Comparison of ENCODE assay signal across 21 cellular contexts in genomic region chr17:76422406-76422805, GRCh38. TPM values are rescaled to one million over a fixed set of nuclear protein-coding genes. Genes with fewer than 3 reads are reported as not detected.
DNase-seq lines count a peak whose midpoint lies in the region; ATAC-seq and TF ChIP-seq lines count a peak whose summit lies in the region.
"Had no signal": no experiment of that assay in that cellular context is flagged by ENCODE, and none has a peak within 500 bp of the region (broad histone marks: within the 10 kb centered on the region; RNA-seq: fewer than 3 reads in every experiment).

No MANE protein-coding gene starts in this region.

- no peak overlapping the region for H4K5ac ChIP-seq in H9 (ENCODE audit: insufficient read length, low read depth, low read length)

- no peak overlapping the region for H3K18ac ChIP-seq in H9 (ENCODE audit: insufficient read length, low read depth, low read length)

- H2BK12ac ChIP-seq in H9 (ENCODE audit: insufficient read length, low read depth, low read length), result no peak overlapping the region

- H3K23ac ChIP-seq in H9 (ENCODE audit: insufficient read length, low read depth, low read length), result no peak overlapping the region

- no peak overlapping the region for H2BK15ac ChIP-seq in H9 (ENCODE audit: low read depth, low read length)

- no peak overlapping the region for H2AK5ac ChIP-seq in H9 (ENCODE audit: insufficient read length, low read length)

- no peak overlapping the region for H4K91ac ChIP-seq in H9 (ENCODE audit: insufficient read length, low read depth, low read length)

- ATAC-seq in T-helper 17 cell, result no peak
- no peak for ATAC-seq in naive B cell (ENCODE audit: low read depth in 2 of 2)
- no peak for ATAC-seq in HG03139 (IDR thresholded peaks at IDR 0.05; ENCODE audit: unreplicated experiment)
- no peak for ATAC-seq in GM19351 (IDR thresholded peaks at IDR 0.05; ENCODE audit: unreplicated experiment)

- no peak overlapping the region for H3K9ac ChIP-seq in BLaER1 treated with 17β-estradiol and CSF1 and Interleukin-3, amounts not matched to agents 10 nM and 100 nM
- no peak overlapping the region for H3K9ac ChIP-seq in H9 (ENCODE audit: extremely low read depth, insufficient read length, low read length)
- H3K9ac ChIP-seq: KMS-11 had no signal

- peaks cover 47 to 70% (median 60%) of the 10 kb centered on the region in 10 experiments for H3K4me1 ChIP-seq in BLaER1 treated with 17β-estradiol and CSF1 and Interleukin-3, amounts not matched to agents 10 nM and 100 nM
- peaks cover 3% of the 10 kb centered on the region; the same call in 1 of the 2 replicates for H3K4me1 ChIP-seq in H9 (ENCODE audit: insufficient read depth, low read length)

- H3K9me3 ChIP-seq in BLaER1 treated with 17β-estradiol and CSF1 and Interleukin-3, amounts not matched to agents 10 nM and 100 nM (replicated peaks in 1 of 11), result peaks cover 0 to 32% (median 4%) of the 10 kb centered on the region in 11 experiments; a peak in 8 of 22 replicates
- no peaks in the 10 kb centered on the region for H3K9me3 ChIP-seq in H9 (ENCODE audit: control insufficient read depth, low read depth, low read length)
- no peaks in the 10 kb centered on the region for H3K9me3 ChIP-seq in T-helper 17 cell (ENCODE audit: control insufficient read depth, low read length, poor library complexity, severe bottlenecking)

- no peaks in the 10 kb centered on the region for H3K23me2 ChIP-seq in H9 (ENCODE audit: insufficient read length, low read depth, low read length, poor library complexity, severe bottlenecking)

- H2BK120ac ChIP-seq in H9 (ENCODE audit: low read depth, low read length, poor library complexity, severe bottlenecking), result no peak overlapping the region

- H3K36me3 ChIP-seq in BLaER1 treated with 17β-estradiol and CSF1 and Interleukin-3, amounts not matched to agents 10 nM and 100 nM, result peaks cover 6 to 33% (median 24%) of the 10 kb centered on the region in 11 experiments; a peak in 19 of 22 replicates

- H3K79me1 ChIP-seq in H9 (ENCODE audit: insufficient read depth, low read depth, low read length, poor library complexity, severe bottlenecking), result peaks cover 4% of the 10 kb centered on the region

- no peak overlapping the region; a peak in 1 of 5 replicates for H3K4me3 Mint-ChIP-seq in H9
- H3K4me3 Mint-ChIP-seq in T-helper 17 cell, result peak overlapping the region; percentile 76
- peak overlapping the region in 7 of 8 donors; percentile 9 to 93 (median 80) for H3K4me3 Mint-ChIP-seq in naive B cell

- no CpG with 5 or more reads among the region's 8 CpGs for WGBS in H9 (ENCODE audit: extremely low coverage, insufficient read length, low lambda C conversion rate)

- no peak overlapping the region for H3K56ac ChIP-seq in H9 (ENCODE audit: insufficient read length, low read depth, low read length)

- peaks cover 18% of the 10 kb centered on the region for H3K79me2 ChIP-seq in H9 (ENCODE audit: insufficient read depth, low read length)

- H3K4me3 ChIP-seq in BLaER1 treated with 17β-estradiol and CSF1 and Interleukin-3, amounts not matched to agents 10 nM and 100 nM, result no peak overlapping the region

- DNase-seq in H9, result no peak
- no peak for DNase-seq in T-helper 17 cell
- DNase-seq in naive B cell, result no peak
- no peak for DNase-seq in activated CD8-positive, alpha-beta memory T cell treated with anti-CD3 and anti-CD28 coated beads, Interleukin-2, amount 50 U/mL, for 48 hours
- DNase-seq: C1 segment of cervical spinal cord, GDM1, MV-4-11, NCI-H1694, NCI-H2081, NCI-H2171, NCI-H345, NCI-H524, NCI-H82, OCI-M1, Right ventricle myocardium superior had no signal

- H3K27ac Mint-ChIP-seq in H9 (peak overlapping the region in 2 of 3 experiments; percentile 49 to 78; a peak in 1 of 7 replicates), T-helper 17 cell (peak overlapping the region; percentile 29), naive B cell (peak overlapping the region; percentile 39 to 99 (median 81))

- H3K4ac ChIP-seq in H9 (ENCODE audit: low read depth, low read length), result no peak overlapping the region

- no peak for TF ChIP-seq CTCF in H9 (conservative IDR thresholded peaks at IDR 0.05)

- H3K27me3 Mint-ChIP-seq in H9 (ENCODE audit: low read depth), result no peaks in the 10 kb centered on the region
- H3K27me3 Mint-ChIP-seq in T-helper 17 cell, result no peaks in the 10 kb centered on the region
- no peaks in the 10 kb centered on the region for H3K27me3 Mint-ChIP-seq in naive B cell

- H3T11ph ChIP-seq in H9 (ENCODE audit: low read length), result no peak overlapping the region

- H3K36me3 Mint-ChIP-seq in H9 (ENCODE audit: insufficient read depth in 1 of 3, low read depth in 3 of 3) (peaks cover 3 to 23% (median 13%) of the 10 kb centered on the region in 3 experiments; a peak in 6 of 7 replicates), T-helper 17 cell (ENCODE audit: low read depth) (peaks cover 4% of the 10 kb centered on the region), naive B cell (peaks cover 0 to 7% of the 10 kb centered on the region in 2 donors)

- H2AFZ ChIP-seq in H9 (ENCODE audit: low read length), result no peak overlapping the region

- no peak overlapping the region for H2BK20ac ChIP-seq in H9 (ENCODE audit: low read depth, low read length, poor library complexity, severe bottlenecking)

- H4K20me1 ChIP-seq in BLaER1 treated with 17β-estradiol and CSF1 and Interleukin-3, amounts not matched to agents 10 nM and 100 nM, result peaks cover 38 to 94% (median 54%) of the 10 kb centered on the region in 11 experiments; a peak in 20 of 22 replicates
- H4K20me1 ChIP-seq in H9 (ENCODE audit: control insufficient read depth, insufficient read depth, insufficient read length), result no peaks in the 10 kb centered on the region

- H3K27me3 ChIP-seq in BLaER1 treated with 17β-estradiol and CSF1 and Interleukin-3, amounts not matched to agents 10 nM and 100 nM, result no peaks in the 10 kb centered on the region
- no peaks in the 10 kb centered on the region for H3K27me3 ChIP-seq in H9 (ENCODE audit: insufficient read depth, low read length)

- H3K9me3 Mint-ChIP-seq in H9 (peaks cover 0 to 3% of the 10 kb centered on the region in 2 experiments; a peak in 1 of 5 replicates), naive B cell (peaks cover 0 to 1% (median 0%) of the 10 kb centered on the region in 7 donors)

- H3K14ac ChIP-seq in H9 (ENCODE audit: insufficient read depth, low read length), result no peak overlapping the region

- no peak overlapping the region for H3K27ac ChIP-seq in BLaER1 treated with 17β-estradiol and CSF1 and Interleukin-3, amounts not matched to agents 10 nM and 100 nM
- H3K27ac ChIP-seq in H9 (ENCODE audit: insufficient read length, low read depth, low read length), result no peak overlapping the region
- H3K27ac ChIP-seq: KMS-11 had no signal

- peak overlapping the region in 7 of 11 experiments; percentile 24 to 69 (median 60); a peak in 10 of 22 replicates for H3K4me2 ChIP-seq in BLaER1 treated with 17β-estradiol and CSF1 and Interleukin-3, amounts not matched to agents 10 nM and 100 nM
- no peak overlapping the region for H3K4me2 ChIP-seq in H9 (ENCODE audit: insufficient read depth, insufficient read length, low read length)
- H3K4me2 ChIP-seq: KMS-11 had no signal

- no peak overlapping the region for H2BK5ac ChIP-seq in H9 (ENCODE audit: insufficient read length, low read length)

- H4K8ac ChIP-seq in H9 (replicated peaks; ENCODE audit: insufficient read length, low read depth, low read length), result no peak overlapping the region

- H3K4me1 Mint-ChIP-seq in H9 (peaks cover 19 to 24% of the 10 kb centered on the region in 2 experiments), T-helper 17 cell (peaks cover 37% of the 10 kb centered on the region), naive B cell (peaks cover 54 to 92% (median 74%) of the 10 kb centered on the region in 3 donors)

RNA-seq across cellular contexts. Expression of gene UBE2O, which starts 30.5 kb away (rescaled TPM):
- total RNA-seq in H9 (2021) (47.7 and 52.6 TPM in 2 replicates), T-helper 17 cell (10 to 100 TPM; 29.1 to 38.9 TPM)
- polyA plus RNA-seq in naive B cell (ENCODE audit: low read depth in 6 of 6), result 10 to 100 TPM; 11.0 to 26.0 (median 16.4) TPM

RNA-seq across cellular contexts. Expression of gene SPHK1, which starts 38.0 kb away (rescaled TPM):
- 1.4 and 1.8 TPM in 2 replicates for total RNA-seq in H9 (2021)
- total RNA-seq in T-helper 17 cell, result 1 to 10 TPM; 2.4 to 6.0 TPM
- polyA plus RNA-seq in naive B cell (ENCODE audit: low read depth in 6 of 6), result 1 to 10 TPM in 1 of 6 donors, under 1 TPM in 1, not detected in 4; 0.22 to 1.7 TPM

RNA-seq across cellular contexts. Expression of gene AANAT, which starts 45.0 kb away (rescaled TPM):
- total RNA-seq in H9 (2021) (0.15 and 0.55 TPM in 2 replicates), T-helper 17 cell (not detected)
- polyA plus RNA-seq in naive B cell (ENCODE audit: low read depth in 6 of 6), result 1 to 10 TPM in 1 of 6 donors, under 1 TPM in 2, not detected in 3; 0.24 to 1.2 (median 0.43) TPM
- total RNA-seq: H1, Right ventricle myocardium superior, SK-MEL-5 had no signal

Comparison
In these comparisons a context has a peak if more than half of its experiments do, and no peak if none do; other contexts are left out.
1. H3K27ac Mint-ChIP-seq: peak in every context shown above with its lines; median percentile 81 in naive B cell; 64 in H9; 29 in T-helper 17 cell.
2. H3K4me3 Mint-ChIP-seq: peak in T-helper 17 cell (single experiment) and naive B cell (7 of 8); none in H9 (0 of 2).